In genomic region chr20:32231847-32232246, GRCh38 we compare ENCODE assay signal across 10 cellular contexts. TPM values are rescaled to one million over a fixed set of nuclear protein-coding genes. Genes with fewer than 3 reads are reported as not detected.
DNase-seq lines count a peak whose midpoint lies in the region; ATAC-seq lines count a peak whose summit lies in the region.
"Had no signal": no experiment of that assay in that cellular context is flagged by ENCODE, and none has a peak within 500 bp of the region (broad histone marks: within the 10 kb centered on the region; RNA-seq: fewer than 3 reads in every experiment).

No MANE protein-coding gene starts in this region.

- peaks cover 19% of the 10 kb centered on the region for H3K4me1 ChIP-seq in CD4-positive, CD25-positive, alpha-beta regulatory T cell (ENCODE audit: control insufficient read depth, insufficient read depth, low read length, poor library complexity, severe bottlenecking)
- H3K4me1 ChIP-seq in naive thymus-derived CD4-positive, alpha-beta T cell (ENCODE audit: control insufficient read depth in 2 of 2, insufficient read depth in 2 of 2, low read length in 2 of 2), result peaks cover 10 to 12% of the 10 kb centered on the region in 2 donors
- H3K4me1 ChIP-seq: neural progenitor cell had no signal

- peak overlapping the region; percentile 15 for H3K4me3 ChIP-seq in CD4-positive, CD25-positive, alpha-beta regulatory T cell (ENCODE audit: low read depth, low read length)
- no peak overlapping the region for H3K4me3 ChIP-seq in naive thymus-derived CD4-positive, alpha-beta T cell (ENCODE audit: low read length)
- H3K4me3 ChIP-seq: neural progenitor cell had no signal

- intact Hi-C loops in naive thymus-derived CD4-positive, alpha-beta T cell (cut with micrococcal nuclease), result loop anchor here (1.0 to 5.0 kb wide), 3 partner anchors 17 to 45 kb away; partner anchors contain the start of genes PLAGL2 (in 2 of the 2), POFUT1 (in 2 of the 2) and KIF3B (in 1 of the 2)

- peaks cover 14 to 37% (median 23%) of the 10 kb centered on the region in 4 donors for H3K4me1 Mint-ChIP-seq in CD4-positive, CD25-positive, alpha-beta regulatory T cell
- peaks cover 38% of the 10 kb centered on the region for H3K4me1 Mint-ChIP-seq in activated naive CD4-positive, alpha-beta T cell treated with anti-CD3 and anti-CD28 coated beads, Interleukin-2, amount 50 U/mL, for 24 hours
- H3K4me1 Mint-ChIP-seq in naive thymus-derived CD4-positive, alpha-beta T cell, result peaks cover 14 to 30% (median 21%) of the 10 kb centered on the region in 7 donors
- H3K4me1 Mint-ChIP-seq: neural progenitor cell had no signal

- CTCF ChIA-PET in naive thymus-derived CD4-positive, alpha-beta T cell (lab: Charles Lee), result interaction anchor here (0.6 to 1.2 kb wide), 3 partner anchors 8 to 13 kb away, joined by 3 read pairs; no protein-coding TSS in a partner anchor

- peak overlapping the region; percentile 72 for H3K27ac ChIP-seq in CD4-positive, CD25-positive, alpha-beta regulatory T cell (ENCODE audit: insufficient read depth, low read length, poor library complexity, severe bottlenecking)
- H3K27ac ChIP-seq in naive thymus-derived CD4-positive, alpha-beta T cell (ENCODE audit: low read depth, low read length), result peak overlapping the region; percentile 25
- H3K27ac ChIP-seq: neural progenitor cell had no signal

- H3K36me3 ChIP-seq in CD4-positive, CD25-positive, alpha-beta regulatory T cell (ENCODE audit: control insufficient read depth, insufficient read depth, low read length), result peaks cover 44% of the 10 kb centered on the region
- H3K36me3 ChIP-seq in naive thymus-derived CD4-positive, alpha-beta T cell (ENCODE audit: control insufficient read depth in 2 of 3, insufficient read depth in 3 of 3, low read length in 3 of 3), result peaks cover under 1 to 81% (median under 1%) of the 10 kb centered on the region in 3 experiments
- H3K36me3 ChIP-seq: neural progenitor cell had no signal

- peak; percentile 12 to 86 (median 58) for DNase-seq in CD4-positive, CD25-positive, alpha-beta regulatory T cell
- DNase-seq in SKM-1 (lab: John Stamatoyannopoulos, UW; ENCODE audit: unreplicated experiment) (peak; percentile 28), DMS 273 (lab: John Stamatoyannopoulos, UW; ENCODE audit: unreplicated experiment) (no peak), NAMALWA (ENCODE audit: low spot score) (no peak)
- DNase-seq in naive thymus-derived CD4-positive, alpha-beta T cell, result peak in 7 of 9 donors; percentile 11 to 46 (median 42)
- DNase-seq: Calu3 had no signal

- H3K27me3 ChIP-seq in CD4-positive, CD25-positive, alpha-beta regulatory T cell (ENCODE audit: control insufficient read depth, insufficient read depth, low read length), result no peaks in the 10 kb centered on the region
- H3K27me3 ChIP-seq in naive thymus-derived CD4-positive, alpha-beta T cell (ENCODE audit: control insufficient read depth in 2 of 2, insufficient read depth in 2 of 2, low read length in 2 of 2), result no peaks in the 10 kb centered on the region
- H3K27me3 ChIP-seq: neural progenitor cell had no signal

- H3K9me3 Mint-ChIP-seq in CD4-positive, CD25-positive, alpha-beta regulatory T cell, result no peaks in the 10 kb centered on the region
- no peaks in the 10 kb centered on the region for H3K9me3 Mint-ChIP-seq in activated naive CD4-positive, alpha-beta T cell treated with anti-CD3 and anti-CD28 coated beads, Interleukin-2, amount 50 U/mL, for 24 hours
- no peaks in the 10 kb centered on the region for H3K9me3 Mint-ChIP-seq in naive thymus-derived CD4-positive, alpha-beta T cell
- H3K9me3 Mint-ChIP-seq: neural progenitor cell had no signal

- POLR2A ChIA-PET in naive thymus-derived CD4-positive, alpha-beta T cell (lab: Charles Lee), result no interaction called here

- ATAC-seq in CD4-positive, CD25-positive, alpha-beta regulatory T cell (ENCODE audit: low read depth in 2 of 2), result peak; percentile 90 to 93
- peak; percentile 85 for ATAC-seq in naive thymus-derived CD4-positive, alpha-beta T cell
- ATAC-seq in HG02642 (IDR thresholded peaks at IDR 0.05; ENCODE audit: poor library complexity, unreplicated experiment) (no peak), HG02981 (IDR thresholded peaks at IDR 0.05; ENCODE audit: unreplicated experiment) (no peak)

- no peaks in the 10 kb centered on the region for H3K27me3 Mint-ChIP-seq in CD4-positive, CD25-positive, alpha-beta regulatory T cell
- H3K27me3 Mint-ChIP-seq in activated naive CD4-positive, alpha-beta T cell treated with anti-CD3 and anti-CD28 coated beads, Interleukin-2, amount 50 U/mL, for 24 hours, result no peaks in the 10 kb centered on the region
- no peaks in the 10 kb centered on the region for H3K27me3 Mint-ChIP-seq in naive thymus-derived CD4-positive, alpha-beta T cell

- peaks cover 51% of the 10 kb centered on the region for H3K36me3 Mint-ChIP-seq in CD4-positive, CD25-positive, alpha-beta regulatory T cell
- H3K36me3 Mint-ChIP-seq in activated naive CD4-positive, alpha-beta T cell treated with anti-CD3 and anti-CD28 coated beads, Interleukin-2, amount 50 U/mL, for 24 hours, result peaks cover 36% of the 10 kb centered on the region
- peaks cover 0 to 65% (median 30%) of the 10 kb centered on the region in 5 donors for H3K36me3 Mint-ChIP-seq in naive thymus-derived CD4-positive, alpha-beta T cell

- peak overlapping the region; percentile 94 to 99 (median 97) for H3K27ac Mint-ChIP-seq in CD4-positive, CD25-positive, alpha-beta regulatory T cell
- H3K27ac Mint-ChIP-seq in activated naive CD4-positive, alpha-beta T cell treated with anti-CD3 and anti-CD28 coated beads, Interleukin-2, amount 50 U/mL, for 24 hours, result peak overlapping the region; percentile 97
- peak overlapping the region; percentile 30 to 95 (median 90) for H3K27ac Mint-ChIP-seq in naive thymus-derived CD4-positive, alpha-beta T cell
- H3K27ac Mint-ChIP-seq: neural progenitor cell had no signal

- H3K9me3 ChIP-seq in CD4-positive, CD25-positive, alpha-beta regulatory T cell (ENCODE audit: control insufficient read depth in 2 of 2, low read length in 2 of 2), result no peaks in the 10 kb centered on the region
- H3K9me3 ChIP-seq in naive thymus-derived CD4-positive, alpha-beta T cell (ENCODE audit: control insufficient read depth in 2 of 3, low read length in 3 of 3), result no peaks in the 10 kb centered on the region

- peak overlapping the region; percentile 3 to 82 (median 38) for H3K4me3 Mint-ChIP-seq in CD4-positive, CD25-positive, alpha-beta regulatory T cell
- H3K4me3 Mint-ChIP-seq in activated naive CD4-positive, alpha-beta T cell treated with anti-CD3 and anti-CD28 coated beads, Interleukin-2, amount 50 U/mL, for 24 hours, result peak overlapping the region; percentile 62
- H3K4me3 Mint-ChIP-seq in naive thymus-derived CD4-positive, alpha-beta T cell, result peak overlapping the region in 5 of 10 donors; percentile 1 to 56 (median 48)
- H3K4me3 Mint-ChIP-seq: neural progenitor cell had no signal

RNA-seq across cellular contexts. Expression of gene POFUT1, which starts 24.2 kb away (rescaled TPM):
- 14.1 TPM for total RNA-seq in CD4-positive, CD25-positive, alpha-beta regulatory T cell
- 10 to 100 TPM; 10.0 to 14.3 (median 12.0) TPM for polyA plus RNA-seq in CD4-positive, CD25-positive, alpha-beta regulatory T cell
- total RNA-seq in naive thymus-derived CD4-positive, alpha-beta T cell, result 10 to 100 TPM; 12.5 to 32.2 (median 19.7) TPM
- 10 to 100 TPM; 16.8 to 18.0 TPM for polyA plus RNA-seq in naive thymus-derived CD4-positive, alpha-beta T cell

RNA-seq across cellular contexts. Expression of gene PLAGL2, which starts 24.3 kb away (rescaled TPM):
- total RNA-seq in CD4-positive, CD25-positive, alpha-beta regulatory T cell, result 22.9 TPM
- polyA plus RNA-seq in CD4-positive, CD25-positive, alpha-beta regulatory T cell, result 1 to 10 TPM; 2.8 to 5.3 (median 4.0) TPM
- total RNA-seq in naive thymus-derived CD4-positive, alpha-beta T cell, result 10 to 100 TPM; 15.6 to 30.1 (median 17.6) TPM
- 1 to 10 TPM; 3.1 to 5.1 TPM for polyA plus RNA-seq in naive thymus-derived CD4-positive, alpha-beta T cell

RNA-seq across cellular contexts. Expression of gene KIF3B, which starts 45.6 kb away (rescaled TPM):
- 19.6 TPM for total RNA-seq in CD4-positive, CD25-positive, alpha-beta regulatory T cell
- polyA plus RNA-seq in CD4-positive, CD25-positive, alpha-beta regulatory T cell, result 1 to 10 TPM; 1.8 to 3.1 (median 2.3) TPM
- total RNA-seq in naive thymus-derived CD4-positive, alpha-beta T cell, result 10 to 100 TPM in 4 of 5 experiments, 1 to 10 TPM in 1; 9.3 to 19.5 (median 11.5) TPM
- polyA plus RNA-seq in naive thymus-derived CD4-positive, alpha-beta T cell, result 1 to 10 TPM; 1.5 to 2.7 TPM

Comparison
In these comparisons a context has a peak if more than half of its experiments do, and no peak if none do; other contexts are left out.
1. ATAC-seq: peak in CD4-positive, CD25-positive, alpha-beta regulatory T cell (2 of 2) and naive thymus-derived CD4-positive, alpha-beta T cell (single experiment); none in HG02642 (single experiment) and HG02981 (single experiment).
2. DNase-seq: peak in CD4-positive, CD25-positive, alpha-beta regulatory T cell (3 of 3), SKM-1 (single experiment) and naive thymus-derived CD4-positive, alpha-beta T cell (7 of 9); none in DMS 273 (single experiment) and NAMALWA (single experiment).
3. Peak in every context shown above with its lines, with median percentiles within 50 percentile points of each other: H3K27ac Mint-ChIP-seq.